In the genomic region with DNA sequence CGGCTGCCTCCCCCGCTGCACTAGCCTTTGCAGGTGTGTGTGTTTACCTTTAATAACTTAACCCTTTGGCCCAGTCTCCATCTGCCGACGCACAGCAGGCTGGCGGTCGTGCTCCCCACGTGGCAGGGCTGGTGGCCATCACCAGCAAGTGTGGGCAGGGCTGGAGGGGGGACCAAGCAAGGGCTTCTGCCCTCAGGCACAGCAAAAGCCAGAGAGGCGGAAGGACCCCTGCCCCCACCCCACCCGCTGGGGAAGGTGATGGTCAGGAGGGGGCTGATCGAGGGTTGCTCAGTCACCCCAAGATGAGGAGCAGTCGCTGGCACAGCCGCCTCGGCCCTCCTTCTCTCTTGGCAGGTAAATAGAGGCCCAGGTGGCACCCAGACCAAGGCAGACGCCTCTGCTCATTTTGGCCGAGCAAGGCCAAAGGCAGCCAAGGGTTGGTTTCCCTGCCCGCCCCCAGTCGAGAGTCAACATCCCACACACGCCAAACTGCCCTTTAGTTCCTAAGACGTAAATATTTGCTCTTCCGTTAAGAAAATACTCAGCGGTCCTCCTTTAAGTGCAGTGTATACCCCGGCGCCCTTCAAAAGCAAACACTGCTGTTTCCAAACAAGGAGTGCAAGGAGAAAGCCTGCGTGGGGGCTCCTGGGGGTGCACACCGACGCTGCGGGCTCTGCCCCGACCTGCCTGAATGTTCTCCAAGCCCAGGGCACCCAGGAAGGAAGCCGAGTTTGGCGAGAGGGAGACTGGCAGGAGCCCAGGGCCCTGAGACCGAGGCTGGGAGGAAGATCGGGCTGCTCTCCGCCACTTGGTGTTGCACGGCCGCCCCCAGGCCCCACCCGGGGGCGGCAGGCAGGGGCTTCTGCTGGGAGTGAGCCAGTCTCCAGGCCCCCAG, we compare ENCODE assay signal across 11 cellular contexts.
DNase-seq lines count a peak whose midpoint lies in the region; ATAC-seq and TF ChIP-seq lines count a peak whose summit lies in the region.
"Had no signal": no experiment of that assay in that cellular context is flagged by ENCODE, and none has a peak within 500 bp of the region (broad histone marks: within the 10 kb centered on the region; RNA-seq: fewer than 3 reads in every experiment).

No MANE protein-coding gene starts in this region.

- intact Hi-C loops in esophagus squamous epithelium (cut with DNase I) = no loop called here

- no peaks in the 10 kb centered on the region for H3K36me3 ChIP-seq in esophagus squamous epithelium
- H3K36me3 ChIP-seq: SJCRH30 had no signal

- peaks cover 18 to 62% (median 22%) of the 10 kb centered on the region in 3 donors for H3K4me1 ChIP-seq in esophagus squamous epithelium

- peaks cover 0 to 5% (median 0%) of the 10 kb centered on the region in 4 donors for H3K27me3 ChIP-seq in esophagus squamous epithelium
- H3K27me3 ChIP-seq: SJCRH30 had no signal

- H3K9me3 ChIP-seq in esophagus squamous epithelium = no peaks in the 10 kb centered on the region
- H3K9me3 ChIP-seq: SJCRH30 had no signal

- H3K4me3 ChIP-seq in esophagus squamous epithelium = no peak overlapping the region
- no peak overlapping the region for H3K4me3 ChIP-seq in skin epidermis
- H3K4me3 ChIP-seq: SJCRH30 had no signal

- TF ChIP-seq POLR2A in esophagus squamous epithelium (IDR thresholded peaks at IDR 0.05) = no peak

- 58 to 68% methylated on average over 5 to 10 of the region's 37 CpGs for WGBS in esophagus squamous epithelium, 2 donors

- peak overlapping the region; percentile 58 to 64 (median 60) for H3K27ac ChIP-seq in esophagus squamous epithelium
- peak overlapping the region in 13 of 21 experiments; percentile 1 to 76 (median 56) for H3K27ac ChIP-seq in skin epidermis
- H3K27ac ChIP-seq: SJCRH30 had no signal

- no peak for ATAC-seq in HG02678 (IDR thresholded peaks at IDR 0.05; ENCODE audit: unreplicated experiment)
- ATAC-seq in HG03457 (IDR thresholded peaks at IDR 0.05; ENCODE audit: unreplicated experiment) = no peak

- in situ Hi-C loops in G401 (cut with HindIII; ENCODE audit: low sequenced_read_pairs) = no loop called here

- TF ChIP-seq CTCF in esophagus squamous epithelium (IDR thresholded peaks at IDR 0.05) = no peak

- peak; percentile 61 for DNase-seq in G401 (ENCODE audit: low spot score)
- DNase-seq in NCI-H510A treated with DMSO at 0.1 percent for 48 hours (lab: John Stamatoyannopoulos, UW) = peak; percentile 39
- DNase-seq in esophagus squamous epithelium (lab: John Stamatoyannopoulos, UW) = no peak
- no peak for DNase-seq in Kasumi-1 (lab: John Stamatoyannopoulos, UW)
- DNase-seq: hypothalamus, midbrain, NCI-H345, SJCRH30 had no signal

Comparison
In these comparisons a context has a peak if more than half of its experiments do, and no peak if none do; other contexts are left out.
1. DNase-seq: peak in G401 (single experiment) and NCI-H510A treated with DMSO at 0.1 percent for 48 hours (single experiment); none in esophagus squamous epithelium (single experiment) and Kasumi-1 (0 of 2).